Comparison of ENCODE assay signal across 33 cellular contexts in the genomic region with DNA sequence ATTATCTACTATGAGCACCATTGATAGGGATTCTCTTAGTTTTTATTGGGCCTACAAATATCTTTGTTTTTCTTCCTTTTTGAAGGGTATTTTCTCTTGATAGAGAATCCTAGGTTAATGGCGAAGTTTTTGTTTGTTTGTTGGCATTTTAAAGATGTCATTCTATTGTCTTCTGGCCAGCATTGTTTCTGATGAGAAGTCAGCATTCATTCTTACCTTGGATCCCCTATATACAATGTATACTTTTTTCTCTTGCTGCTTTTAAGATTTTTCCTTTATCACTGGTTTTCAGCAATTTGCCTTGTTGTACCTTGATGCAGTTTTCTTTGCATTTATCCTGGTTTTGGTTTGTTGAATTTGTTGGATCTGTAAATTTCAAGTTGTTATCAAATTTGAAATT.
DNase-seq lines count a peak whose midpoint lies in the region; ATAC-seq, FAIRE-seq and TF ChIP-seq lines count a peak whose summit lies in the region.
"Had no signal": no experiment of that assay in that cellular context is flagged by ENCODE, and none has a peak within 500 bp of the region (broad histone marks: within the 10 kb centered on the region; RNA-seq: fewer than 3 reads in every experiment).

No MANE protein-coding gene starts in this region.

- intact Hi-C loops in HepG2 (cut with micrococcal nuclease; ENCODE audit: unreplicated experiment) (no loop called here), right lobe of liver (cut with DNase I) (no loop called here)

- H3K9ac ChIP-seq in HepG2 (ENCODE audit: insufficient read depth, low read depth, low read length), result no peak overlapping the region
- H3K9ac ChIP-seq: BLaER1; BLaER1 treated with 17β-estradiol and CSF1 and Interleukin-3, amounts not matched to agents 10 nM and 100 nM had no signal

- in situ Hi-C loops in HepG2 (cut with HindIII; ENCODE audit: extremely low pct_ligation_motif_present, low pct_unique_long_range_greater_than_20kb), result no loop called here

- H3K27ac ChIP-seq in HepG2 (ENCODE audit: extremely low read length, insufficient read depth, low read length) (no peak overlapping the region), right lobe of liver (no peak overlapping the region)
- H3K27ac ChIP-seq: 22Rv1; A549; BLaER1; BLaER1 treated with 17β-estradiol and CSF1 and Interleukin-3, amounts not matched to agents 10 nM and 100 nM; C4-2B had no signal

- TF ChIP-seq EP300 in HepG2 (IDR thresholded peaks at IDR 0.05; ENCODE audit: low read depth in 2 of 2, low read length in 2 of 2), result no peak
- no peak for TF ChIP-seq EP300 in HepG2 (CRISPR knock-in tag; IDR thresholded peaks at IDR 0.05; ENCODE audit: borderline replicate concordance)

- POLR2A ChIA-PET in HepG2 (lab: Yijun Ruan, JAX), result no interaction called here
- POLR2A ChIA-PET in WTC11 (lab: Charles Lee), result no interaction called here

- no peaks in the 10 kb centered on the region for H4K20me1 ChIP-seq in HepG2 (ENCODE audit: insufficient read depth, low read length)
- H4K20me1 ChIP-seq: BLaER1; BLaER1 treated with 17β-estradiol and CSF1 and Interleukin-3, amounts not matched to agents 10 nM and 100 nM had no signal

- WGBS in HepG2 (ENCODE audit: low lambda C conversion rate), result 0% methylated on average over 1 of the region's 1 CpG
- 21% methylated on average over 1 of the region's 1 CpG for WGBS in right lobe of liver (ENCODE audit: insufficient coverage, low coverage, low lambda C conversion rate, missing lambda C conversion rate)

- H3K27ac Mint-ChIP-seq in WTC11, result no peak overlapping the region
- no peak overlapping the region for H3K27ac Mint-ChIP-seq in activated naive CD8-positive, alpha-beta T cell treated with anti-CD3 and anti-CD28 coated beads for 36 hours
- H3K27ac Mint-ChIP-seq: B cell; CD14-positive monocyte; CD4-positive, alpha-beta memory T cell; CD4-positive, alpha-beta T cell; CD4-positive, CD25-positive, alpha-beta regulatory T cell; CD8-positive, alpha-beta memory T cell; CD8-positive, alpha-beta T cell had no signal

- H3K9me3 ChIP-seq in HepG2 (ENCODE audit: low read length) (peaks cover 7% of the 10 kb centered on the region), right lobe of liver (no peaks in the 10 kb centered on the region)
- H3K9me3 ChIP-seq: A549; BE2C; BLaER1; BLaER1 treated with 17β-estradiol and CSF1 and Interleukin-3, amounts not matched to agents 10 nM and 100 nM; Caco-2 had no signal

- no peak overlapping the region for H2AFZ ChIP-seq in HepG2 (ENCODE audit: low read length)

- peaks cover 47% of the 10 kb centered on the region for H3K9me3 Mint-ChIP-seq in WTC11
- H3K9me3 Mint-ChIP-seq in activated naive CD8-positive, alpha-beta T cell treated with anti-CD3 and anti-CD28 coated beads for 36 hours, result peaks cover 7% of the 10 kb centered on the region

- H3K36me3 ChIP-seq in HepG2 (replicated peaks in 1 of 2; ENCODE audit: control insufficient read depth in 1 of 2, insufficient read depth in 2 of 2, low read length in 2 of 2), result no peaks in the 10 kb centered on the region
- no peaks in the 10 kb centered on the region for H3K36me3 ChIP-seq in right lobe of liver
- H3K36me3 ChIP-seq: BE2C; BLaER1; BLaER1 treated with 17β-estradiol and CSF1 and Interleukin-3, amounts not matched to agents 10 nM and 100 nM had no signal

- H3K4me1 ChIP-seq in HepG2 (ENCODE audit: insufficient read depth, low read length), result no peaks in the 10 kb centered on the region
- no peaks in the 10 kb centered on the region for H3K4me1 ChIP-seq in right lobe of liver
- H3K4me1 ChIP-seq: A549; BE2C; BLaER1; BLaER1 treated with 17β-estradiol and CSF1 and Interleukin-3, amounts not matched to agents 10 nM and 100 nM; Caco-2 had no signal

- no peak for DNase-seq in HepG2 (ENCODE audit: low spot score)
- DNase-seq in right lobe of liver, result no peak
- no peak for DNase-seq in WTC11 (ENCODE audit: low spot score)
- DNase-seq in activated naive CD8-positive, alpha-beta T cell treated with anti-CD3 and anti-CD28 coated beads for 36 hours, result no peak
- DNase-seq: 8988T; ACHN; AML-193; BE2C; C1 segment of cervical spinal cord; Caco-2; Calu3; CD4-positive, alpha-beta memory T cell; CD4-positive, alpha-beta T cell; CD4-positive, CD25-positive, alpha-beta regulatory T cell; CD8-positive, alpha-beta memory T cell; CD8-positive, alpha-beta T cell; COR-L47; DMS 273 treated with DMSO at 0.1 percent for 48 hours; DMS153; DMS53; DMS79; DMS79 treated with DMSO at 0.1 percent for 48 hours; DND-41; EL had no signal

- no peak overlapping the region for H3K4me3 ChIP-seq in HepG2 (replicated peaks in 1 of 3; ENCODE audit: insufficient read depth in 1 of 3, low read depth in 2 of 3, low read length in 3 of 3)
- H3K4me3 ChIP-seq in right lobe of liver, result no peak overlapping the region
- H3K4me3 ChIP-seq: A549; BLaER1; BLaER1 treated with 17β-estradiol and CSF1 and Interleukin-3, amounts not matched to agents 10 nM and 100 nM had no signal

- no peaks in the 10 kb centered on the region for H3K79me2 ChIP-seq in HepG2 (ENCODE audit: insufficient read depth, low read length)

- H3K27me3 Mint-ChIP-seq in WTC11 (ENCODE audit: low read depth), result no peaks in the 10 kb centered on the region
- no peaks in the 10 kb centered on the region for H3K27me3 Mint-ChIP-seq in activated naive CD8-positive, alpha-beta T cell treated with anti-CD3 and anti-CD28 coated beads for 36 hours
- H3K27me3 Mint-ChIP-seq: B cell; CD4-positive, alpha-beta memory T cell; CD4-positive, alpha-beta T cell; CD4-positive, CD25-positive, alpha-beta regulatory T cell; CD8-positive, alpha-beta memory T cell had no signal

- no peak for ATAC-seq in HepG2
- ATAC-seq in right lobe of liver, result no peak
- ATAC-seq in WTC11, result no peak
- ATAC-seq: A549; CD8-positive, alpha-beta T cell had no signal

- H3K4me2 ChIP-seq in HepG2 (ENCODE audit: low read depth, low read length), result no peak overlapping the region
- H3K4me2 ChIP-seq: A549; BLaER1; BLaER1 treated with 17β-estradiol and CSF1 and Interleukin-3, amounts not matched to agents 10 nM and 100 nM had no signal

- BruUV-seq in HepG2 (replicated peaks; lab: Mats Ljungman, UMichigan), result no TSS peak

- TF ChIP-seq CTCF in HepG2 (CRISPR knock-in tag; IDR thresholded peaks at IDR 0.05) (no peak), right lobe of liver (IDR thresholded peaks at IDR 0.05) (no peak), WTC11 (IDR thresholded peaks at IDR 0.05) (no peak)

- peaks cover 28% of the 10 kb centered on the region for H3K36me3 Mint-ChIP-seq in WTC11
- no peaks in the 10 kb centered on the region for H3K36me3 Mint-ChIP-seq in activated naive CD8-positive, alpha-beta T cell treated with anti-CD3 and anti-CD28 coated beads for 36 hours
- H3K36me3 Mint-ChIP-seq: CD14-positive monocyte; CD4-positive, alpha-beta memory T cell; CD4-positive, CD25-positive, alpha-beta regulatory T cell; CD8-positive, alpha-beta memory T cell; CD8-positive, alpha-beta T cell had no signal

- no peak for TF ChIP-seq POLR2A in HepG2 (IDR thresholded peaks at IDR 0.05; ENCODE audit: insufficient read depth in 1 of 2, low read depth in 2 of 2, low read length in 2 of 2)
- no peak for TF ChIP-seq POLR2A in right lobe of liver (IDR thresholded peaks at IDR 0.05)

- H3K4me3 Mint-ChIP-seq in WTC11, result no peak overlapping the region
- no peak overlapping the region for H3K4me3 Mint-ChIP-seq in activated naive CD8-positive, alpha-beta T cell treated with anti-CD3 and anti-CD28 coated beads for 36 hours
- H3K4me3 Mint-ChIP-seq: B cell; CD14-positive monocyte; CD4-positive, alpha-beta memory T cell; CD4-positive, alpha-beta T cell; CD4-positive, CD25-positive, alpha-beta regulatory T cell; CD8-positive, alpha-beta memory T cell; CD8-positive, alpha-beta T cell had no signal

- H3K4me1 Mint-ChIP-seq in WTC11, result no peaks in the 10 kb centered on the region
- H3K4me1 Mint-ChIP-seq in activated naive CD8-positive, alpha-beta T cell treated with anti-CD3 and anti-CD28 coated beads for 36 hours, result no peaks in the 10 kb centered on the region
- H3K4me1 Mint-ChIP-seq: B cell; CD14-positive monocyte; CD4-positive, alpha-beta memory T cell; CD4-positive, CD25-positive, alpha-beta regulatory T cell; CD8-positive, alpha-beta memory T cell had no signal

- H3K27me3 ChIP-seq in HepG2 (ENCODE audit: control insufficient read depth in 1 of 2, insufficient read depth in 2 of 2, low read length in 2 of 2), result no peaks in the 10 kb centered on the region
- H3K27me3 ChIP-seq in right lobe of liver, result no peaks in the 10 kb centered on the region
- H3K27me3 ChIP-seq: BE2C; BLaER1; BLaER1 treated with 17β-estradiol and CSF1 and Interleukin-3, amounts not matched to agents 10 nM and 100 nM had no signal

- CTCF ChIA-PET in HepG2 (lab: Yijun Ruan, JAX; ENCODE audit: low intra/inter-chr PET ratio, low total read pairs) (no interaction called here), WTC11 (lab: Charles Lee) (no interaction called here)

- TF ChIP-seq RAD21 in HepG2 (CRISPR knock-in tag; IDR thresholded peaks at IDR 0.05), result no peak

- no peak for FAIRE-seq in HepG2 (lab: Jason Lieb, UNC)
- FAIRE-seq: A204.1, A549, D721Med had no signal

TF ChIP-seq in HepG2, 621 proteins besides CTCF, POLR2A, EP300 and RAD21:
- TF ChIP-seq ZNF317 (CRISPR knock-in tag; IDR thresholded peaks at IDR 0.05), result peak; percentile 97
- no peak for TF ChIP-seq ZNF878 (CRISPR knock-in tag; IDR thresholded peaks at IDR 0.05)
TF ChIP-seq in HepG2: peak in this region for 1.

TF ChIP-seq in WTC11, 78 proteins besides CTCF, POLR2A, EP300 and RAD21 (continues in another document):
- TF ChIP-seq TEAD1 (CRISPR knock-in tag; IDR thresholded peaks at IDR 0.05) (no peak), ZNF232 (CRISPR knock-in tag; IDR thresholded peaks at IDR 0.05) (no peak), EMX1 (CRISPR knock-in tag; IDR thresholded peaks at IDR 0.05) (no peak), CREB1 (CRISPR knock-in tag; IDR thresholded peaks at IDR 0.05) (no peak), JUN (CRISPR knock-in tag; IDR thresholded peaks at IDR 0.05) (no peak)
- TF ChIP-seq, protein P1, sequence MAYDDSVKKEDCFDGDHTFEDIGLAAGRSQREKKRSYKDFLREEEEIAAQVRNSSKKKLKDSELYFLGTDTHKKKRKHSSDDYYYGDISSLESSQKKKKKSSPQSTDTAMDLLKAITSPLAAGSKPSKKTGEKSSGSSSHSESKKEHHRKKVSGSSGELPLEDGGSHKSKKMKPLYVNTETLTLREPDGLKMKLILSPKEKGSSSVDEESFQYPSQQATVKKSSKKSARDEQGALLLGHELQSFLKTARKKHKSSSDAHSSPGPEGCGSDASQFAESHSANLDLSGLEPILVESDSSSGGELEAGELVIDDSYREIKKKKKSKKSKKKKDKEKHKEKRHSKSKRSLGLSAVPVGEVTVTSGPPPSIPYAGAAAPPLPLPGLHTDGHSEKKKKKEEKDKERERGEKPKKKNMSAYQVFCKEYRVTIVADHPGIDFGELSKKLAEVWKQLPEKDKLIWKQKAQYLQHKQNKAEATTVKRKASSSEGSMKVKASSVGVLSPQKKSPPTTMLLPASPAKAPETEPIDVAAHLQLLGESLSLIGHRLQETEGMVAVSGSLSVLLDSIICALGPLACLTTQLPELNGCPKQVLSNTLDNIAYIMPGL (CRISPR knock-in tag; IDR thresholded peaks at IDR 0.05), result no peak
